In genomic region chr7:46885167-46885566, GRCh38 we compare ENCODE assay signal across 18 cellular contexts.
"Had no signal": no experiment of that assay in that cellular context is flagged by ENCODE, and none has a peak within 500 bp of the region (broad histone marks: within the 10 kb centered on the region; RNA-seq: fewer than 3 reads in every experiment).

No MANE protein-coding gene starts in this region.

- H3K4me3 ChIP-seq: coronary artery, dorsolateral prefrontal cortex, heart left ventricle, tibial artery, upper lobe of right lung, vagina had no signal

- ATAC-seq: esophagus mucosa; heart left ventricle; naive thymus-derived CD8-positive, alpha-beta T cell; right cardiac atrium; stimulated activated effector memory CD8-positive, alpha-beta T cell treated with anti-CD3 and anti-CD28 coated beads, Interleukin-12 subunit alpha, Interleukin-12 subunit beta, amount 100 ng/mL, for 72 hours; stimulated activated naive CD8-positive, alpha-beta T cell treated with anti-CD3 and anti-CD28 coated beads, Interleukin-15, Interleukin-2, amounts not matched to agents 100 U/mL and 50 U/mL, for 24 hours; upper lobe of right lung had no signal

- DNase-seq: dorsolateral prefrontal cortex; effector CD8-positive, alpha-beta T cell; heart left ventricle; hypothalamus; kidney glomerular epithelial cell; naive thymus-derived CD8-positive, alpha-beta T cell; posterior cingulate gyrus; right cardiac atrium; small intestine; stimulated activated CD4-positive, alpha-beta T cell treated with anti-CD3 and anti-CD28 coated beads, Interleukin-4, amount 100 ng/mL, for 1 hour; stimulated activated CD8-positive, alpha-beta memory T cell treated with anti-CD3 and anti-CD28 coated beads, Interleukin-4, amount 100 ng/mL, for 48 hours; stimulated activated naive CD8-positive, alpha-beta T cell treated with anti-CD3 and anti-CD28 coated beads, Interleukin-15, Interleukin-2, amounts not matched to agents 100 U/mL and 50 U/mL, for 24 hours; tibial artery; upper lobe of right lung had no signal

- H3K4me1 ChIP-seq: heart left ventricle, tibial artery, upper lobe of right lung, vagina had no signal

- H3K27ac ChIP-seq: coronary artery, dorsolateral prefrontal cortex, tibial artery, upper lobe of right lung, vagina had no signal

- H3K27me3 ChIP-seq: dorsolateral prefrontal cortex, heart left ventricle, tibial artery, upper lobe of right lung, vagina had no signal

- H3K36me3 ChIP-seq: heart left ventricle, tibial artery, upper lobe of right lung, vagina had no signal
